Comparison of ENCODE assay signal across 8 cellular contexts in genomic region chr17:21283482-21284318, GRCh38. TPM values are rescaled to one million over a fixed set of nuclear protein-coding genes. Genes with fewer than 3 reads are reported as not detected.
A peak's percentile ranks its signal among the peaks of the same experiment; 100 is the strongest.
DNase-seq lines count a peak whose midpoint lies in the region; ATAC-seq and TF ChIP-seq lines count a peak whose summit lies in the region.

No MANE protein-coding gene starts in this region.

- H3K4me1 ChIP-seq in ES-I3 (ENCODE audit: insufficient read depth, low read length): peaks cover 27% of the 10 kb centered on the region
- peaks cover 33 to 49% of the 10 kb centered on the region in 2 donors for H3K4me1 ChIP-seq in duodenal mucosa (ENCODE audit: control insufficient read depth in 1 of 2, insufficient read depth in 2 of 2, low read length in 2 of 2)
- peaks cover 35% of the 10 kb centered on the region for H3K4me1 ChIP-seq in mucosa of stomach (ENCODE audit: control insufficient read depth, insufficient read depth, low read length)

- DNase-seq in NCI-H748 (lab: John Stamatoyannopoulos, UW; ENCODE audit: unreplicated experiment) (peak; percentile 72), GM13976 (ENCODE audit: low spot score) (no peak), G401 (ENCODE audit: low spot score) (no peak), NCI-H2107 (lab: John Stamatoyannopoulos, UW) (no peak)

- no peaks in the 10 kb centered on the region for H3K9me3 ChIP-seq in ES-I3 (ENCODE audit: control insufficient read depth, insufficient read depth, low read length)
- no peaks in the 10 kb centered on the region for H3K9me3 ChIP-seq in duodenal mucosa (ENCODE audit: control insufficient read depth in 1 of 2, low read length in 2 of 2)
- no peaks in the 10 kb centered on the region for H3K9me3 ChIP-seq in mucosa of stomach (ENCODE audit: control insufficient read depth, low read length)

- ATAC-seq in GM21786 (IDR thresholded peaks at IDR 0.05; ENCODE audit: unreplicated experiment): peak; percentile 0

- H3K27me3 ChIP-seq in duodenal mucosa (ENCODE audit: control insufficient read depth in 1 of 2, insufficient read depth in 2 of 2, low read length in 2 of 2) (no peaks in the 10 kb centered on the region), mucosa of stomach (ENCODE audit: control insufficient read depth, insufficient read depth, low read length) (peaks cover 3% of the 10 kb centered on the region)

- TF ChIP-seq CTCF in GM13976 (IDR thresholded peaks at IDR 0.05; ENCODE audit: borderline replicate concordance, control extremely low read depth, extremely low read depth, insufficient read depth, missing control alignments): no peak

- H3K4me3 ChIP-seq in duodenal mucosa (ENCODE audit: low read depth in 1 of 2, low read length in 2 of 2) (peak overlapping the region; percentile 62 to 71), mucosa of stomach (ENCODE audit: low read length) (peak overlapping the region; percentile 39)

- H3K27ac ChIP-seq in duodenal mucosa (ENCODE audit: low read depth, low read length): no peak overlapping the region

- H3K9ac ChIP-seq in ES-I3 (ENCODE audit: low read depth, low read length): peak overlapping the region; percentile 84
- peak overlapping the region; percentile 28 to 65 for H3K9ac ChIP-seq in duodenal mucosa (ENCODE audit: low read depth in 1 of 2, low read length in 2 of 2)
- H3K9ac ChIP-seq in mucosa of stomach (ENCODE audit: low read length): peak overlapping the region; percentile 17

- in situ Hi-C loops in GM13976 (cut with MboI; ENCODE audit: low sequenced_read_pairs, unreplicated experiment): loop anchor here (25.0 kb wide), 2 partner anchors 154 to 229 kb away; no protein-coding TSS in a partner anchor
- in situ Hi-C loops in G401 (cut with HindIII; ENCODE audit: low sequenced_read_pairs): no loop called here

- H3K36me3 ChIP-seq in ES-I3 (ENCODE audit: insufficient read depth, low read length) (no peaks in the 10 kb centered on the region), duodenal mucosa (ENCODE audit: control insufficient read depth in 1 of 2, insufficient read depth in 2 of 2, low read length in 2 of 2) (no peaks in the 10 kb centered on the region), mucosa of stomach (ENCODE audit: control insufficient read depth, insufficient read depth, low read length) (no peaks in the 10 kb centered on the region)

RNA-seq across cellular contexts. Expression of gene MAP2K3, which starts 0.8 kb away (rescaled TPM):
- 35.2 and 37.9 TPM in 2 replicates for total RNA-seq in G401 (2014; rRNA removed; shearing (Covaris generic))

RNA-seq across cellular contexts. Expression of gene NATD1, which starts 30.5 kb away (rescaled TPM):
- 3.4 TPM in 2 replicates for total RNA-seq in G401 (2014; rRNA removed; shearing (Covaris generic))

Comparison
In these comparisons a context has a peak if more than half of its experiments do, and no peak if none do; other contexts are left out.
1. H3K9ac ChIP-seq: peak in every context shown above with its lines; median percentile 84 in ES-I3; 46 in duodenal mucosa; 17 in mucosa of stomach.